ENCODE assay signal across 23 cellular contexts in genomic region chr5:137037848-137038247, GRCh38.
"Had no signal": no experiment of that assay in that cellular context is flagged by ENCODE, and none has a peak within 500 bp of the region (broad histone marks: within the 10 kb centered on the region; RNA-seq: fewer than 3 reads in every experiment).

No MANE protein-coding gene starts in this region.

- H3K4me1 ChIP-seq: ascending aorta, heart right ventricle, transverse colon had no signal

- H3K9me3 ChIP-seq: transverse colon had no signal

- H3K27ac ChIP-seq: adrenal gland, ascending aorta, brain microvascular endothelial cell, heart right ventricle, neural progenitor cell, transverse colon had no signal

- ATAC-seq: activated CD4-positive, alpha-beta T cell treated with anti-CD3 and anti-CD28 coated beads for 36 hours; activated T-cell treated with anti-CD3 and anti-CD28 coated beads, Interleukin-2, amount 50 U/mL, for 4 hours; heart right ventricle; left lobe of liver; naive thymus-derived CD4-positive, alpha-beta T cell; stimulated activated naive B cell treated with anti-CD40 and anti-IgM and Interleukin-4, amounts not matched to agents 10 μg/mL and 1 μg/mL and 100 μg/mL, for 72 hours had no signal

- H3K4me3 ChIP-seq: adrenal gland, ascending aorta, heart right ventricle, lung, neural progenitor cell, transverse colon had no signal

- DNase-seq: activated B cell treated with CpG ODN at 0.5 μM for 24 hours; activated CD4-positive, alpha-beta T cell treated with anti-CD3 and anti-CD28 coated beads for 36 hours; activated CD4-positive, alpha-beta T cell treated with anti-CD3 and anti-CD28 coated beads, Interleukin-2, amount 50 U/mL, for 4 hours; activated CD8-positive, alpha-beta memory T cell treated with anti-CD3 and anti-CD28 coated beads, Interleukin-2, amount 50 U/mL, for 48 hours; activated naive CD4-positive, alpha-beta T cell; activated T-cell treated with anti-CD3 and anti-CD28 coated beads, Interleukin-2, amount 50 U/mL, for 4 hours; adrenal gland; brain microvascular endothelial cell; caudate nucleus; effector CD4-positive, alpha-beta T cell; erythroblast; foreskin fibroblast; heart right ventricle; naive thymus-derived CD4-positive, alpha-beta T cell; retina; stimulated activated CD4-positive, alpha-beta T cell treated with anti-CD3 and anti-CD28 coated beads, Interleukin-2, amount 100 ng/mL, for 48 hours; stimulated activated CD8-positive, alpha-beta memory T cell treated with anti-CD3 and anti-CD28 coated beads, Interleukin-4, amount 100 ng/mL, for 48 hours; stimulated activated naive B cell treated with anti-CD40 and anti-IgM and Interleukin-4, amounts not matched to agents 10 μg/mL and 1 μg/mL and 100 μg/mL, for 72 hours; transverse colon had no signal

- H3K27me3 ChIP-seq: adrenal gland, ascending aorta, brain microvascular endothelial cell, heart right ventricle, neural progenitor cell, transverse colon had no signal

- H3K36me3 ChIP-seq: adrenal gland, ascending aorta, brain microvascular endothelial cell, heart right ventricle, neural progenitor cell, transverse colon had no signal
